In the genomic region with DNA sequence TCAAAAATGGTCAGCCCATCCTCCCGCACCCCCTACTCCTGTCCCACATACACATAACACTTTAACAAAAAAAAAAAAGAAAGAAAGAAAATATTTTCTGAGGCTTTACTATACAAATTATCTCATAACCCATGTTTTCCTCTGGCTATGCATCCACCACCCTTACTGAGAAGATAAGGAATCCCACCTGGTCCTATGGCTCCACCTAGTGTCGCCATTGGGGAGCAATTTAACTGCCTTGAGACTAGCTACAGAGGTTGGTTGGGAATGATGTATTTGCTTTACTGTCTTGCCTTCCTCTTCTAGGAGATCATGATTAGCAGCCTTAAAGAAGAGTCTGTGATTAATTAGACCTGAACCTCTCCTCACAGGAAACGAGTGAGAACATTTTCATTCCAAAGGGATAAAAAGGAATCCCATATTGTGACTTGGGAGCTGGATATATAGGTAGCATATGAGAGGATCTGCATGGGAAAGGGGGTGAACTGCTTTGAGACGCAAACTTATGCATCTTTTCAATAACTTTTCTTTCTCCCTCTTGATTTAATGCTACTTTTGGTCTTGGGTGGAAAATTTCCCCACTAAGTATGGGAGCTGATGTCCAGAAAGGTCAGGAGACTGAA, we compare ENCODE assay signal across 9 cellular contexts.
DNase-seq lines count a peak whose midpoint lies in the region; ATAC-seq and TF ChIP-seq lines count a peak whose summit lies in the region.
"Had no signal": no experiment of that assay in that cellular context is flagged by ENCODE, and none has a peak within 500 bp of the region (broad histone marks: within the 10 kb centered on the region; RNA-seq: fewer than 3 reads in every experiment).

No MANE protein-coding gene starts in this region.

- ATAC-seq in GM19452 (IDR thresholded peaks at IDR 0.05; ENCODE audit: unreplicated experiment) = peak; percentile 85
- peak; percentile 97 for ATAC-seq in HG03469 (IDR thresholded peaks at IDR 0.05; ENCODE audit: unreplicated experiment)
- peak; percentile 89 for ATAC-seq in lung (ENCODE audit: insufficient read depth, low FRiP score)

- H3K9me3 ChIP-seq in lung (ENCODE audit: control insufficient read depth in 2 of 2, insufficient read depth in 1 of 2, low read length in 1 of 2) = no peaks in the 10 kb centered on the region

- H3K9me3 Mint-ChIP-seq in activated CD4-positive, alpha-beta T cell treated with anti-CD3 and anti-CD28 coated beads, Interleukin-2, amount 10 ng/mL, durations not matched to agents 7 days and 5 days = no peaks in the 10 kb centered on the region
- H3K9me3 Mint-ChIP-seq: dendritic cell treated with granulocyte-macrophage colony-stimulating factor and Interleukin-4, amounts not matched to agents 40 ng/mL and 50 ng/mL, for 4 days had no signal

- no peaks in the 10 kb centered on the region for H3K4me1 Mint-ChIP-seq in activated CD4-positive, alpha-beta T cell treated with anti-CD3 and anti-CD28 coated beads, Interleukin-2, amount 10 ng/mL, durations not matched to agents 7 days and 5 days

- H3K4me3 ChIP-seq in lung = no peak overlapping the region

- no peaks in the 10 kb centered on the region for H3K36me3 ChIP-seq in lung (ENCODE audit: control insufficient read depth in 2 of 2, insufficient read depth in 2 of 2, low read length in 2 of 2)

- DNase-seq in Caki2 (ENCODE audit: low read depth) (peak; percentile 56), NCI-H526 (lab: John Stamatoyannopoulos, UW) (peak; percentile 87 to 92), ecto neural progenitor cell (ENCODE audit: low spot score) (peak; percentile 67), lung (ENCODE audit: low spot score) (peak; percentile 81)
- DNase-seq in activated CD4-positive, alpha-beta T cell treated with anti-CD3 and anti-CD28 coated beads, Interleukin-2, amount 10 ng/mL, durations not matched to agents 7 days and 5 days = peak; percentile 79
- DNase-seq in stimulated activated CD8-positive, alpha-beta memory T cell treated with anti-CD3 and anti-CD28 coated beads, Interleukin-15, amount 100 ng/mL, for 48 hours (ENCODE audit: low read depth in 2 of 2) = peak; percentile 32 to 36

- H3K4me1 ChIP-seq in lung (ENCODE audit: control insufficient read depth in 2 of 2, insufficient read depth in 2 of 2, low read length in 2 of 2) = no peaks in the 10 kb centered on the region

- H3K27me3 ChIP-seq in lung (ENCODE audit: control insufficient read depth, insufficient read depth) = no peaks in the 10 kb centered on the region

- POLR2A ChIA-PET in activated CD4-positive, alpha-beta T cell treated with anti-CD3 and anti-CD28 coated beads, Interleukin-2, amount 10 ng/mL, durations not matched to agents 7 days and 5 days (lab: Charles Lee) = no interaction called here

- peak overlapping the region; percentile 21 for H3K27ac Mint-ChIP-seq in activated CD4-positive, alpha-beta T cell treated with anti-CD3 and anti-CD28 coated beads, Interleukin-2, amount 10 ng/mL, durations not matched to agents 7 days and 5 days
- H3K27ac Mint-ChIP-seq: dendritic cell treated with granulocyte-macrophage colony-stimulating factor and Interleukin-4, amounts not matched to agents 40 ng/mL and 50 ng/mL, for 4 days had no signal

- in situ Hi-C loops in Caki2 (cut with HindIII; ENCODE audit: low pct_unique_long_range_greater_than_20kb, low sequenced_read_pairs) = no loop called here

- H3K4me3 Mint-ChIP-seq in activated CD4-positive, alpha-beta T cell treated with anti-CD3 and anti-CD28 coated beads, Interleukin-2, amount 10 ng/mL, durations not matched to agents 7 days and 5 days = no peak overlapping the region
- H3K4me3 Mint-ChIP-seq: dendritic cell treated with granulocyte-macrophage colony-stimulating factor and Interleukin-4, amounts not matched to agents 40 ng/mL and 50 ng/mL, for 4 days had no signal

- 25 to 28% methylated on average over 4 of the region's 4 CpGs for WGBS in lung, 2 donors

- no peaks in the 10 kb centered on the region for H3K36me3 Mint-ChIP-seq in activated CD4-positive, alpha-beta T cell treated with anti-CD3 and anti-CD28 coated beads, Interleukin-2, amount 10 ng/mL, durations not matched to agents 7 days and 5 days (ENCODE audit: low read depth)

- no peak overlapping the region for H3K27ac ChIP-seq in lung (ENCODE audit: low read depth in 1 of 2, low read length in 1 of 2)

- CTCF ChIA-PET in activated CD4-positive, alpha-beta T cell treated with anti-CD3 and anti-CD28 coated beads, Interleukin-2, amount 10 ng/mL, durations not matched to agents 7 days and 5 days (lab: Charles Lee) = interaction anchor here (0.6 to 1.6 kb wide), 13 partner anchors 15 to 1033 kb away, joined by 3 to 4 read pairs (median 3); a partner anchor contains a TSS

- peak; percentile 78 for TF ChIP-seq CTCF in lung (IDR thresholded peaks at IDR 0.05; ENCODE audit: control extremely low read depth, extremely low read depth)

- H3K27me3 Mint-ChIP-seq in activated CD4-positive, alpha-beta T cell treated with anti-CD3 and anti-CD28 coated beads, Interleukin-2, amount 10 ng/mL, durations not matched to agents 7 days and 5 days = peaks cover 19% of the 10 kb centered on the region
- H3K27me3 Mint-ChIP-seq: dendritic cell treated with granulocyte-macrophage colony-stimulating factor and Interleukin-4, amounts not matched to agents 40 ng/mL and 50 ng/mL, for 4 days had no signal

Comparison
In these comparisons a context has a peak if more than half of its experiments do, and no peak if none do; other contexts are left out.
1. DNase-seq: peak in every context shown above with its lines; median percentile 90 in NCI-H526; 81 in lung; 79 in activated CD4-positive, alpha-beta T cell treated with anti-CD3 and anti-CD28 coated beads, Interleukin-2, amount 10 ng/mL, durations not matched to agents 7 days and 5 days; 67 in ecto neural progenitor cell; 56 in Caki2; 34 in stimulated activated CD8-positive, alpha-beta memory T cell treated with anti-CD3 and anti-CD28 coated beads, Interleukin-15, amount 100 ng/mL, for 48 hours.